Comparison of ENCODE assay signal across 10 cellular contexts in genomic region chr12:46517579-46517962, GRCh38.
DNase-seq lines count a peak whose midpoint lies in the region; ATAC-seq and TF ChIP-seq lines count a peak whose summit lies in the region.
"Had no signal": no experiment of that assay in that cellular context is flagged by ENCODE, and none has a peak within 500 bp of the region (broad histone marks: within the 10 kb centered on the region; RNA-seq: fewer than 3 reads in every experiment).

No MANE protein-coding gene starts in this region.

- intact Hi-C loops in esophagus squamous epithelium (cut with DNase I): no loop called here
- intact Hi-C loops in prostate gland (cut with DNase I): loop anchor here (5.0 kb wide), 1 partner anchor 40 kb away; no protein-coding TSS in a partner anchor

- TF ChIP-seq POLR2A in esophagus squamous epithelium (IDR thresholded peaks at IDR 0.05): no peak
- TF ChIP-seq POLR2A in prostate gland (IDR thresholded peaks at IDR 0.05): no peak

- peak overlapping the region; percentile 11 to 60 (median 29) for H3K27ac ChIP-seq in esophagus squamous epithelium
- no peak overlapping the region for H3K27ac ChIP-seq in prostate gland

- peak; percentile 31 for ATAC-seq in GM21390 (IDR thresholded peaks at IDR 0.05; ENCODE audit: unreplicated experiment)
- ATAC-seq in HG03439 (IDR thresholded peaks at IDR 0.05; ENCODE audit: unreplicated experiment): peak; percentile 30

- no peaks in the 10 kb centered on the region for H3K9me3 ChIP-seq in esophagus squamous epithelium
- no peaks in the 10 kb centered on the region for H3K9me3 ChIP-seq in prostate gland

- DNase-seq in esophagus squamous epithelium (lab: John Stamatoyannopoulos, UW) (no peak), kidney tubule cell (ENCODE audit: low spot score) (no peak), prostate gland (ENCODE audit: low spot score) (no peak)
- no peak for DNase-seq in stimulated activated CD4-positive, alpha-beta T cell treated with anti-CD3 and anti-CD28 coated beads, Interleukin-4, amount 100 ng/mL, for 4 hours
- no peak for DNase-seq in activated CD4-positive, alpha-beta T cell treated with anti-CD3 and anti-CD28 coated beads, Interleukin-2, amount 50 U/mL, for 1 hour
- DNase-seq: GF-D8, NCI-H2227 treated with DMSO at 0.1 percent for 48 hours had no signal

- H3K36me3 ChIP-seq in esophagus squamous epithelium (no peaks in the 10 kb centered on the region), prostate gland (no peaks in the 10 kb centered on the region)

- H3K4me3 ChIP-seq in esophagus squamous epithelium (no peak overlapping the region), prostate gland (no peak overlapping the region)

- peak; percentile 38 for TF ChIP-seq CTCF in GM12873 (IDR thresholded peaks at IDR 0.05; ENCODE audit: insufficient read depth, low read depth, low read length, missing control alignments)
- TF ChIP-seq CTCF in esophagus squamous epithelium (IDR thresholded peaks at IDR 0.05): no peak
- TF ChIP-seq CTCF in prostate gland (IDR thresholded peaks at IDR 0.05): no peak

- H3K27me3 ChIP-seq in esophagus squamous epithelium (no peaks in the 10 kb centered on the region), prostate gland (replicated peaks; ENCODE audit: insufficient read depth) (no peaks in the 10 kb centered on the region)

- WGBS in esophagus squamous epithelium, 2 donors: 87 to 90% methylated on average over 1 of the region's 1 CpG
- 76% methylated on average over 1 of the region's 1 CpG for WGBS in prostate gland

- H3K4me1 ChIP-seq in esophagus squamous epithelium (peaks cover 8 to 61% (median 18%) of the 10 kb centered on the region in 3 donors), prostate gland (replicated peaks) (no peaks in the 10 kb centered on the region)

Comparison
In these comparisons a context has a peak if more than half of its experiments do, and no peak if none do; other contexts are left out.
1. H3K27ac ChIP-seq: peak in esophagus squamous epithelium (4 of 4); none in prostate gland (0 of 2).